10 cellular contexts compared by ENCODE assay signal in genomic region chr1:170126691-170127090, GRCh38. TPM values are rescaled to one million over a fixed set of nuclear protein-coding genes. Genes with fewer than 3 reads are reported as not detected.
A peak's percentile ranks its signal among the peaks of the same experiment; 100 is the strongest.
DNase-seq lines count a peak whose midpoint lies in the region; ATAC-seq and TF ChIP-seq lines count a peak whose summit lies in the region.
"Had no signal": no experiment of that assay in that cellular context is flagged by ENCODE, and none has a peak within 500 bp of the region (broad histone marks: within the 10 kb centered on the region; RNA-seq: fewer than 3 reads in every experiment).

No MANE protein-coding gene starts in this region.

- H3K4me3 Mint-ChIP-seq in activated T-cell treated with anti-CD3 and anti-CD28 coated beads, Interleukin-2, amount 50 U/mL, for 72 hours, result no peak overlapping the region
- no peak overlapping the region for H3K4me3 Mint-ChIP-seq in stimulated activated naive B cell treated with anti-CD40 and anti-IgM and Interleukin-4, amounts not matched to agents 10 μg/mL and 1 μg/mL and 100 μg/mL, for 72 hours
- H3K4me3 Mint-ChIP-seq: activated T-cell treated with anti-CD3 and anti-CD28 coated beads, Interleukin-2, amount 50 U/mL, for 4 hours; CD4-positive, CD25-positive, alpha-beta regulatory T cell had no signal

- DNase-seq in activated T-cell treated with anti-CD3 and anti-CD28 coated beads, Interleukin-2, amount 50 U/mL, for 72 hours, result no peak
- no peak for DNase-seq in activated T-cell treated with anti-CD3 and anti-CD28 coated beads, Interleukin-2, amount 50 U/mL, for 1 hour
- DNase-seq in astrocyte of the spinal cord (ENCODE audit: low read depth, low spot score), result peak; percentile 65
- no peak for DNase-seq in stimulated activated naive B cell treated with anti-CD40 and anti-IgM and Interleukin-4, amounts not matched to agents 10 μg/mL and 1 μg/mL and 100 μg/mL, for 72 hours
- DNase-seq in activated effector memory CD4-positive, alpha-beta T cell treated with anti-CD3 and anti-CD28 coated beads, Interleukin-2, amount 50 U/mL, for 16 hours, result no peak
- DNase-seq in ureter (ENCODE audit: low spot score), result no peak
- DNase-seq in nucleus accumbens (lab: John Stamatoyannopoulos, UW), result no peak
- DNase-seq: activated T-cell treated with anti-CD3 and anti-CD28 coated beads, Interleukin-2, amount 50 U/mL, for 4 hours; CD4-positive, CD25-positive, alpha-beta regulatory T cell had no signal

- peaks cover 6% of the 10 kb centered on the region for H3K27me3 Mint-ChIP-seq in activated T-cell treated with anti-CD3 and anti-CD28 coated beads, Interleukin-2, amount 50 U/mL, for 72 hours (ENCODE audit: low read depth)
- peaks cover 6 to 8% of the 10 kb centered on the region in 2 donors for H3K27me3 Mint-ChIP-seq in stimulated activated naive B cell treated with anti-CD40 and anti-IgM and Interleukin-4, amounts not matched to agents 10 μg/mL and 1 μg/mL and 100 μg/mL, for 72 hours

- peaks cover 0 to 2% of the 10 kb centered on the region in 2 donors for H3K36me3 Mint-ChIP-seq in activated T-cell treated with anti-CD3 and anti-CD28 coated beads, Interleukin-2, amount 50 U/mL, for 72 hours (ENCODE audit: insufficient read depth in 2 of 2)
- peaks cover 0 to 2% of the 10 kb centered on the region in 2 donors for H3K36me3 Mint-ChIP-seq in stimulated activated naive B cell treated with anti-CD40 and anti-IgM and Interleukin-4, amounts not matched to agents 10 μg/mL and 1 μg/mL and 100 μg/mL, for 72 hours
- H3K36me3 Mint-ChIP-seq: CD4-positive, CD25-positive, alpha-beta regulatory T cell had no signal

- H3K4me3 ChIP-seq in astrocyte of the spinal cord (ENCODE audit: low read depth, low read length), result no peak overlapping the region

- no peak for TF ChIP-seq CTCF in astrocyte of the spinal cord (IDR thresholded peaks at IDR 0.05; ENCODE audit: low read depth, low read length)

- H3K4me1 Mint-ChIP-seq in activated T-cell treated with anti-CD3 and anti-CD28 coated beads, Interleukin-2, amount 50 U/mL, for 72 hours (ENCODE audit: low read depth), result peaks cover 6% of the 10 kb centered on the region
- H3K4me1 Mint-ChIP-seq in stimulated activated naive B cell treated with anti-CD40 and anti-IgM and Interleukin-4, amounts not matched to agents 10 μg/mL and 1 μg/mL and 100 μg/mL, for 72 hours, result peaks cover 0 to 2% of the 10 kb centered on the region in 2 donors
- H3K4me1 Mint-ChIP-seq: CD4-positive, CD25-positive, alpha-beta regulatory T cell had no signal

- H3K27ac Mint-ChIP-seq in activated T-cell treated with anti-CD3 and anti-CD28 coated beads, Interleukin-2, amount 50 U/mL, for 72 hours, result no peak overlapping the region
- no peak overlapping the region for H3K27ac Mint-ChIP-seq in stimulated activated naive B cell treated with anti-CD40 and anti-IgM and Interleukin-4, amounts not matched to agents 10 μg/mL and 1 μg/mL and 100 μg/mL, for 72 hours

- peaks cover 0 to 3% of the 10 kb centered on the region in 2 donors for H3K9me3 Mint-ChIP-seq in activated T-cell treated with anti-CD3 and anti-CD28 coated beads, Interleukin-2, amount 50 U/mL, for 72 hours
- peaks cover 6 to 8% of the 10 kb centered on the region in 2 donors for H3K9me3 Mint-ChIP-seq in stimulated activated naive B cell treated with anti-CD40 and anti-IgM and Interleukin-4, amounts not matched to agents 10 μg/mL and 1 μg/mL and 100 μg/mL, for 72 hours

- in situ Hi-C loops in astrocyte of the spinal cord (cut with HindIII; ENCODE audit: low sequenced_read_pairs), result no loop called here

- peak; percentile 44 to 62 for ATAC-seq in activated T-cell treated with anti-CD3 and anti-CD28 coated beads, Interleukin-2, amount 50 U/mL, for 72 hours (replicated peaks in 1 of 2)
- peak; percentile 97 for ATAC-seq in HG02981 (IDR thresholded peaks at IDR 0.05; ENCODE audit: unreplicated experiment)
- peak; percentile 57 to 90 for ATAC-seq in stimulated activated naive B cell treated with anti-CD40 and anti-IgM and Interleukin-4, amounts not matched to agents 10 μg/mL and 1 μg/mL and 100 μg/mL, for 72 hours (replicated peaks)

RNA-seq across cellular contexts. Expression of gene NTMT2, which starts 19.1 kb away (rescaled TPM):
- total RNA-seq in activated T-cell treated with anti-CD3 and anti-CD28 coated beads, Interleukin-2, amount 50 U/mL, for 72 hours, result not detected
- total RNA-seq in ureter, result not detected
- total RNA-seq: activated T-cell treated with anti-CD3 and anti-CD28 coated beads, Interleukin-2, amount 50 U/mL, for 4 hours; CD4-positive, CD25-positive, alpha-beta regulatory T cell had no signal

RNA-seq across cellular contexts. Expression of gene KIFAP3, which starts 52.2 kb away (rescaled TPM):
- total RNA-seq in activated T-cell treated with anti-CD3 and anti-CD28 coated beads, Interleukin-2, amount 50 U/mL, for 72 hours, result 10 to 100 TPM; 23.2 to 27.1 TPM
- total RNA-seq in ureter, result 25.9 TPM
